8 cellular contexts compared by ENCODE assay signal in the genomic region with DNA sequence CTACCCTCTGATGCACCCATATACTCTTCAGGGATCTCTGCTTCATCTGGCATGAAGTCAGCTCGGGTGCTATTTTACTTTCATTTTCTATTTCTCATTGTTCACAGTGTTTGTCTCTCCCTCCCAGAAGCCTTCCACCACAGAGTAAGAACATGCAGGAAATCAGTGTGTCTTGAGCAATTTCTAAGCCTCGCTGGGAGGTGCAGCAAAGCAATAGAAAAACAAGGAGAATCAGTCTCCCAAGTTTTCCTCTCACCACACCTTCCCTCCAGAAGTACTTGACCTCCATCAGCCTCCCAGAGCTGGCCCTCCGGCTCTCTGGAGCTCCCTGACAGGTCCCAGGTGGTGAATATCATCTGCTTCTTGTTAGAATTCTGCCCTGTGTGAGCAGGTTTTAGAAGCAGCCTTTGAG.
DNase-seq lines count a peak whose midpoint lies in the region; ATAC-seq, FAIRE-seq and TF ChIP-seq lines count a peak whose summit lies in the region.

No MANE protein-coding gene starts in this region.

- H4K20me1 ChIP-seq in SK-N-SH (ENCODE audit: insufficient read depth): no peaks in the 10 kb centered on the region

- WGBS in SK-N-SH (ENCODE audit: low lambda C conversion rate): 11% methylated on average over 3 of the region's 3 CpGs

- H3K27ac ChIP-seq in SK-N-SH (ENCODE audit: low read depth in 2 of 2, low read length in 1 of 2): peak overlapping the region; percentile 27 to 97; a peak in 3 of 4 replicates
- H3K27ac ChIP-seq in duodenal mucosa (ENCODE audit: low read depth, low read length): no peak overlapping the region

- no peak for TF ChIP-seq RAD21 in SK-N-SH (IDR thresholded peaks at IDR 0.05; ENCODE audit: low read length)

- H2AFZ ChIP-seq in SK-N-SH (ENCODE audit: low read depth): peak overlapping the region; percentile 76

- H3K27me3 Mint-ChIP-seq in natural killer cell treated with Interleukin-12 subunit alpha and Interleukin-12 subunit beta and Interleukin-15 and Interleukin-18, amount 100 ng/mL, for 72 hours: peaks cover 0 to 2% of the 10 kb centered on the region in 2 donors

- ATAC-seq in GM21528 (IDR thresholded peaks at IDR 0.05; ENCODE audit: low FRiP score, unreplicated experiment): peak; percentile 99
- peak; percentile 88 to 92 for ATAC-seq in natural killer cell treated with Interleukin-12 subunit alpha and Interleukin-12 subunit beta and Interleukin-15 and Interleukin-18, amount 100 ng/mL, for 72 hours

- CTCF ChIA-PET in SK-N-SH (lab: Yijun Ruan, JAX): interaction anchor here (1.5 kb wide), 1 partner anchor 9 kb away, joined by 4 read pairs; no protein-coding TSS in a partner anchor

- peaks cover 8 to 20% of the 10 kb centered on the region in 2 donors for H3K4me1 Mint-ChIP-seq in natural killer cell treated with Interleukin-12 subunit alpha and Interleukin-12 subunit beta and Interleukin-15 and Interleukin-18, amount 100 ng/mL, for 72 hours (ENCODE audit: low read depth in 2 of 2)

- H3K27me3 ChIP-seq in SK-N-SH (ENCODE audit: insufficient read depth): no peaks in the 10 kb centered on the region
- H3K27me3 ChIP-seq in duodenal mucosa (ENCODE audit: control insufficient read depth in 1 of 2, insufficient read depth in 2 of 2, low read length in 2 of 2): no peaks in the 10 kb centered on the region

- H3K9me3 ChIP-seq in SK-N-SH: no peaks in the 10 kb centered on the region
- no peaks in the 10 kb centered on the region for H3K9me3 ChIP-seq in duodenal mucosa (ENCODE audit: control insufficient read depth in 1 of 2, low read length in 2 of 2)

- peaks cover 0 to 20% of the 10 kb centered on the region in 2 experiments; a peak in 3 of 4 replicates for H3K4me1 ChIP-seq in SK-N-SH (ENCODE audit: control insufficient read depth in 1 of 2, insufficient read depth in 2 of 2, low read depth in 1 of 2, low read length in 1 of 2)
- peaks cover 4 to 10% of the 10 kb centered on the region in 2 donors for H3K4me1 ChIP-seq in duodenal mucosa (ENCODE audit: control insufficient read depth in 1 of 2, insufficient read depth in 2 of 2, low read length in 2 of 2)

- no peak for FAIRE-seq in HTR-8/SVneo (lab: Jason Lieb, UNC)

- DNase-seq in GM12864 (ENCODE audit: low read depth): peak; percentile 53
- DNase-seq in HTR-8/SVneo (ENCODE audit: insufficient read length, low spot score): peak; percentile 76
- peak; percentile 35 for DNase-seq in SK-N-SH
- DNase-seq in natural killer cell treated with Interleukin-12 subunit alpha and Interleukin-12 subunit beta and Interleukin-15 and Interleukin-18, amount 100 ng/mL, for 72 hours (ENCODE audit: low spot score): no peak
- DNase-seq in D341Med (ENCODE audit: low spot score): no peak
- DNase-seq in GF-D8 (lab: John Stamatoyannopoulos, UW): no peak

- no peaks in the 10 kb centered on the region for H3F3A ChIP-seq in SK-N-SH (replicated peaks; ENCODE audit: insufficient read depth)

- H3K4me3 ChIP-seq in GM12864 (ENCODE audit: low read depth, low read length) (peak overlapping the region; percentile 49), SK-N-SH (ENCODE audit: low read depth in 2 of 2, low read length in 1 of 2) (peak overlapping the region; percentile 35 to 45), duodenal mucosa (ENCODE audit: low read depth in 1 of 2, low read length in 2 of 2) (peak overlapping the region; percentile 55 to 65)

- H3K79me2 ChIP-seq in SK-N-SH (ENCODE audit: insufficient read depth): no peaks in the 10 kb centered on the region

- H3K9ac ChIP-seq in SK-N-SH (peak overlapping the region; percentile 58), duodenal mucosa (ENCODE audit: low read depth in 1 of 2, low read length in 2 of 2) (peak overlapping the region in 1 of 2 donors; percentile 7)

- POLR2A ChIA-PET in SK-N-SH (lab: Yijun Ruan, JAX): no interaction called here

- H3K36me3 ChIP-seq in SK-N-SH (replicated peaks in 1 of 2; ENCODE audit: control insufficient read depth in 1 of 2, insufficient read depth in 2 of 2, low read length in 1 of 2): no peaks in the 10 kb centered on the region
- H3K36me3 ChIP-seq in duodenal mucosa (ENCODE audit: control insufficient read depth in 1 of 2, insufficient read depth in 2 of 2, low read length in 2 of 2): no peaks in the 10 kb centered on the region

- peak overlapping the region; percentile 85 for H3K4me3 Mint-ChIP-seq in natural killer cell treated with Interleukin-12 subunit alpha and Interleukin-12 subunit beta and Interleukin-15 and Interleukin-18, amount 100 ng/mL, for 72 hours

- H3K4me2 ChIP-seq in SK-N-SH: peak overlapping the region; percentile 66

- peak overlapping the region; percentile 69 to 86 for H3K27ac Mint-ChIP-seq in natural killer cell treated with Interleukin-12 subunit alpha and Interleukin-12 subunit beta and Interleukin-15 and Interleukin-18, amount 100 ng/mL, for 72 hours

- H3K9me3 Mint-ChIP-seq in natural killer cell treated with Interleukin-12 subunit alpha and Interleukin-12 subunit beta and Interleukin-15 and Interleukin-18, amount 100 ng/mL, for 72 hours: no peaks in the 10 kb centered on the region

- H3K36me3 Mint-ChIP-seq in natural killer cell treated with Interleukin-12 subunit alpha and Interleukin-12 subunit beta and Interleukin-15 and Interleukin-18, amount 100 ng/mL, for 72 hours: no peaks in the 10 kb centered on the region

- TF ChIP-seq EP300 in SK-N-SH (IDR thresholded peaks at IDR 0.05; ENCODE audit: borderline replicate concordance in 1 of 2, low read depth in 1 of 2, low read length in 1 of 2): no peak

- H3K9me2 ChIP-seq in SK-N-SH: no peaks in the 10 kb centered on the region

- TF ChIP-seq CTCF in GM12864 (IDR thresholded peaks at IDR 0.05; ENCODE audit: low read depth, low read length, missing control alignments) (no peak), SK-N-SH (IDR thresholded peaks at IDR 0.05) (no peak)

TF ChIP-seq in SK-N-SH, 30 proteins besides CTCF, POLR2A, EP300 and RAD21:
- TF ChIP-seq TCF12 (IDR thresholded peaks at IDR 0.05) (peak; percentile 41), SIN3A (IDR thresholded peaks at IDR 0.05; ENCODE audit: borderline replicate concordance, low read depth, low read length) (no peak), MEF2A (IDR thresholded peaks at IDR 0.05; ENCODE audit: borderline replicate concordance, low read depth) (no peak), GATA2 (CRISPR knock-in tag; IDR thresholded peaks at IDR 0.05) (no peak), FOSL2 (IDR thresholded peaks at IDR 0.05; ENCODE audit: borderline replicate concordance, low read depth) (no peak)

Comparison
In these comparisons a context has a peak if more than half of its experiments do, and no peak if none do; other contexts are left out.
1. DNase-seq: peak in GM12864 (single experiment), HTR-8/SVneo (single experiment) and SK-N-SH (single experiment); none in natural killer cell treated with Interleukin-12 subunit alpha and Interleukin-12 subunit beta and Interleukin-15 and Interleukin-18, amount 100 ng/mL, for 72 hours (single experiment), D341Med (single experiment) and GF-D8 (single experiment).
2. Peak in every context shown above with its lines, with median percentiles within 50 percentile points of each other: H3K4me3 ChIP-seq.